Comparison of ENCODE assay signal across 13 cellular contexts in genomic region chr18:4270016-4270415, GRCh38.
"Had no signal": no experiment of that assay in that cellular context is flagged by ENCODE, and none has a peak within 500 bp of the region (broad histone marks: within the 10 kb centered on the region; RNA-seq: fewer than 3 reads in every experiment).

No MANE protein-coding gene starts in this region.

- DNase-seq: activated CD4-positive, alpha-beta T cell treated with anti-CD3 and anti-CD28 coated beads, Interleukin-2, amount 10 ng/mL, durations not matched to agents 7 days and 5 days; activated CD4-positive, CD25-positive, alpha-beta regulatory T cell; activated CD8-positive, alpha-beta T cell treated with anti-CD3 and anti-CD28 coated beads, Interleukin-2, amount 10 ng/mL, durations not matched to agents 7 days and 5 days; activated naive CD4-positive, alpha-beta T cell treated with anti-CD3 and anti-CD28 coated beads for 36 hours; activated T-cell treated with anti-CD3 and anti-CD28 coated beads, Interleukin-2, amount 50 U/mL, for 24 hours; body of pancreas; dermis blood vessel endothelial cell; effector memory CD8-positive, alpha-beta T cell; esophagus squamous epithelium; left ventricle myocardium superior; stimulated activated CD8-positive, alpha-beta memory T cell treated with anti-CD3 and anti-CD28 coated beads, Interleukin-4, amount 100 ng/mL, for 48 hours; stimulated activated naive CD4-positive, alpha-beta T cell; upper lobe of right lung had no signal

- H3K36me3 ChIP-seq: esophagus squamous epithelium, upper lobe of right lung had no signal

- H3K27me3 ChIP-seq: body of pancreas, esophagus squamous epithelium, upper lobe of right lung had no signal

- H3K27ac ChIP-seq: body of pancreas, esophagus squamous epithelium, upper lobe of right lung had no signal

- H3K4me1 ChIP-seq: body of pancreas, esophagus squamous epithelium, upper lobe of right lung had no signal

- ATAC-seq: activated CD8-positive, alpha-beta T cell treated with anti-CD3 and anti-CD28 coated beads, Interleukin-2, amount 10 ng/mL, durations not matched to agents 7 days and 5 days; body of pancreas; effector memory CD8-positive, alpha-beta T cell; left ventricle myocardium superior; upper lobe of right lung had no signal

- H3K9me3 ChIP-seq: body of pancreas, esophagus squamous epithelium, upper lobe of right lung had no signal

- H3K4me3 ChIP-seq: body of pancreas, esophagus squamous epithelium, upper lobe of right lung had no signal
